In genomic region chr1:6578624-6579373, GRCh38 we compare ENCODE assay signal across 9 cellular contexts. TPM values are rescaled to one million over a fixed set of nuclear protein-coding genes. Genes with fewer than 3 reads are reported as not detected.
DNase-seq lines count a peak whose midpoint lies in the region; ATAC-seq and TF ChIP-seq lines count a peak whose summit lies in the region.
"Had no signal": no experiment of that assay in that cellular context is flagged by ENCODE, and none has a peak within 500 bp of the region (broad histone marks: within the 10 kb centered on the region; RNA-seq: fewer than 3 reads in every experiment).

No MANE protein-coding gene starts in this region.

- peak overlapping the region; percentile 92 to 99 (median 96) for H3K4me3 Mint-ChIP-seq in CD4-positive, alpha-beta memory T cell
- peak overlapping the region; percentile 93 for H3K4me3 Mint-ChIP-seq in osteocyte (ENCODE audit: unreplicated experiment)

- H3K36me3 ChIP-seq in CD4-positive, alpha-beta memory T cell (ENCODE audit: insufficient read depth, low read length), result no peaks in the 10 kb centered on the region

- H3K27ac Mint-ChIP-seq in CD4-positive, alpha-beta memory T cell, result peak overlapping the region; percentile 96 to 99 (median 99)
- peak overlapping the region; percentile 99 for H3K27ac Mint-ChIP-seq in osteocyte (ENCODE audit: unreplicated experiment)

- no peak for DNase-seq in CD4-positive, alpha-beta memory T cell
- DNase-seq in RWPE1 (ENCODE audit: low spot score), result no peak
- DNase-seq in epithelial cell of proximal tubule (ENCODE audit: low read depth), result no peak
- DNase-seq in osteocyte (ENCODE audit: extremely low spot score, unreplicated experiment), result no peak
- DNase-seq in T-helper 9 cell, result no peak
- no peak for DNase-seq in SIG-M5 treated with dmso at 0.1 percent for 504 hours (lab: John Stamatoyannopoulos, UW; ENCODE audit: unreplicated experiment)
- no peak for DNase-seq in KG1 (lab: John Stamatoyannopoulos, UW)

- no peaks in the 10 kb centered on the region for H3K9me3 Mint-ChIP-seq in CD4-positive, alpha-beta memory T cell
- no peaks in the 10 kb centered on the region for H3K9me3 Mint-ChIP-seq in osteocyte (ENCODE audit: unreplicated experiment)

- H3K9me3 ChIP-seq in CD4-positive, alpha-beta memory T cell (ENCODE audit: control insufficient read depth in 1 of 2, low read length in 2 of 2), result no peaks in the 10 kb centered on the region

- no peaks in the 10 kb centered on the region for H3K27me3 Mint-ChIP-seq in CD4-positive, alpha-beta memory T cell
- no peaks in the 10 kb centered on the region for H3K27me3 Mint-ChIP-seq in osteocyte (ENCODE audit: unreplicated experiment)

- H3K4me1 Mint-ChIP-seq in CD4-positive, alpha-beta memory T cell, result peaks cover 19 to 38% (median 28%) of the 10 kb centered on the region in 4 donors
- H3K4me1 Mint-ChIP-seq in osteocyte (ENCODE audit: unreplicated experiment), result peaks cover 26% of the 10 kb centered on the region

- CTCF ChIA-PET in CD4-positive, alpha-beta memory T cell (lab: Charles Lee; ENCODE audit: partially characterized antibody), result interaction anchor here (1.2 to 1.7 kb wide), 6 partner anchors 22 to 93 kb away, joined by 3 to 8 read pairs (median 4); partner anchors contain the start of genes NOL9, TAS1R1 and THAP3
- CTCF ChIA-PET in RWPE1 (lab: Yijun Ruan, JAX), result interaction anchor here (2.2 kb wide), 1 partner anchor 24 kb away, joined by 8 read pairs; the partner anchor contains the start of genes NOL9 and TAS1R1

- no peak overlapping the region for H3K4me3 ChIP-seq in CD4-positive, alpha-beta memory T cell (ENCODE audit: low read length in 2 of 2)
- H3K4me3 ChIP-seq in epithelial cell of proximal tubule (ENCODE audit: low read depth, low read length), result peak overlapping the region; percentile 91

- H3K4me1 ChIP-seq in CD4-positive, alpha-beta memory T cell (ENCODE audit: insufficient read depth, low read length), result peaks cover 32% of the 10 kb centered on the region

- peak overlapping the region; percentile 83 for H3K27ac ChIP-seq in CD4-positive, alpha-beta memory T cell (ENCODE audit: low read depth, low read length)
- peak overlapping the region; percentile 92 for H3K27ac ChIP-seq in RWPE1

- TF ChIP-seq CTCF in RWPE1 (conservative IDR thresholded peaks at IDR 0.05; ENCODE audit: low read depth) (no peak), epithelial cell of proximal tubule (conservative IDR thresholded peaks at IDR 0.05; ENCODE audit: low read depth, low read length) (no peak), osteocyte (IDR thresholded peaks at IDR 0.05) (no peak)

- H3K27me3 ChIP-seq in CD4-positive, alpha-beta memory T cell (ENCODE audit: insufficient read depth, low read length), result no peaks in the 10 kb centered on the region

- intact Hi-C loops in CD4-positive, alpha-beta memory T cell (cut with micrococcal nuclease), result loop anchor here (1.0 kb wide), 3 partner anchors 24 to 47 kb away; partner anchors contain the start of genes NOL9 and PHF13

- no peak for ATAC-seq in GM21723 (IDR thresholded peaks at IDR 0.05; ENCODE audit: unreplicated experiment)

- peaks cover 0 to 6% of the 10 kb centered on the region in 2 donors for H3K36me3 Mint-ChIP-seq in CD4-positive, alpha-beta memory T cell
- peaks cover 3% of the 10 kb centered on the region for H3K36me3 Mint-ChIP-seq in osteocyte (ENCODE audit: unreplicated experiment)

- POLR2A ChIA-PET in CD4-positive, alpha-beta memory T cell (lab: Charles Lee; ENCODE audit: partially characterized antibody), result interaction anchor here (1.2 to 13.0 kb wide), 5 partner anchors 9 to 185 kb away, joined by 4 to 273 read pairs (median 5); partner anchors contain the start of genes ACOT7, KLHL21 and THAP3
- POLR2A ChIA-PET in RWPE1 (lab: Yijun Ruan, JAX; ENCODE audit: low non-redundant PET), result no interaction called here

RNA-seq across cellular contexts. Expression of gene ZBTB48, which starts 1.0 kb away (rescaled TPM):
- 10 to 100 TPM; 62.6 to 70.7 TPM for total RNA-seq in CD4-positive, alpha-beta memory T cell
- 10 to 100 TPM; 18.4 to 23.9 TPM for polyA plus RNA-seq in CD4-positive, alpha-beta memory T cell
- total RNA-seq in epithelial cell of proximal tubule (5.7 and 14.2 TPM in 2 replicates), osteocyte (28.8 and 29.1 TPM in 2 replicates)

RNA-seq across cellular contexts. Expression of gene TAS1R1, which starts 23.7 kb away (rescaled TPM):
- not detected for total RNA-seq in CD4-positive, alpha-beta memory T cell
- polyA plus RNA-seq in CD4-positive, alpha-beta memory T cell, result not detected
- total RNA-seq in epithelial cell of proximal tubule (not detected in 2 replicates), osteocyte (not detected in 2 replicates)
- total RNA-seq: SK-MEL-5 had no signal

RNA-seq across cellular contexts. Expression of gene KLHL21, which starts 23.9 kb away (rescaled TPM):
- total RNA-seq in CD4-positive, alpha-beta memory T cell, result 10 to 100 TPM; 80.6 to 85.2 TPM
- 10 to 100 TPM; 18.3 to 32.5 TPM for polyA plus RNA-seq in CD4-positive, alpha-beta memory T cell
- 28.1 and 40.1 TPM in 2 replicates for total RNA-seq in epithelial cell of proximal tubule
- 27.3 and 27.5 TPM in 2 replicates for total RNA-seq in osteocyte

RNA-seq across cellular contexts. Expression of gene NOL9, which starts 24.5 kb away (rescaled TPM):
- total RNA-seq in CD4-positive, alpha-beta memory T cell, result 10 to 100 TPM; 59.9 to 60.9 TPM
- polyA plus RNA-seq in CD4-positive, alpha-beta memory T cell, result 10 to 100 TPM; 12.7 to 32.6 TPM
- total RNA-seq in epithelial cell of proximal tubule (18.5 and 24.7 TPM in 2 replicates), osteocyte (33.5 and 36.3 TPM in 2 replicates)

RNA-seq across cellular contexts. Expression of gene PHF13, which starts 34.7 kb away (rescaled TPM):
- total RNA-seq in CD4-positive, alpha-beta memory T cell, result 10 to 100 TPM; 13.1 to 14.7 TPM
- polyA plus RNA-seq in CD4-positive, alpha-beta memory T cell, result 1 to 10 TPM; 2.1 to 6.9 TPM
- 5.5 and 7.2 TPM in 2 replicates for total RNA-seq in epithelial cell of proximal tubule
- 24.0 and 28.9 TPM in 2 replicates for total RNA-seq in osteocyte
